Comparison of ENCODE assay signal across 8 cellular contexts in the genomic region with DNA sequence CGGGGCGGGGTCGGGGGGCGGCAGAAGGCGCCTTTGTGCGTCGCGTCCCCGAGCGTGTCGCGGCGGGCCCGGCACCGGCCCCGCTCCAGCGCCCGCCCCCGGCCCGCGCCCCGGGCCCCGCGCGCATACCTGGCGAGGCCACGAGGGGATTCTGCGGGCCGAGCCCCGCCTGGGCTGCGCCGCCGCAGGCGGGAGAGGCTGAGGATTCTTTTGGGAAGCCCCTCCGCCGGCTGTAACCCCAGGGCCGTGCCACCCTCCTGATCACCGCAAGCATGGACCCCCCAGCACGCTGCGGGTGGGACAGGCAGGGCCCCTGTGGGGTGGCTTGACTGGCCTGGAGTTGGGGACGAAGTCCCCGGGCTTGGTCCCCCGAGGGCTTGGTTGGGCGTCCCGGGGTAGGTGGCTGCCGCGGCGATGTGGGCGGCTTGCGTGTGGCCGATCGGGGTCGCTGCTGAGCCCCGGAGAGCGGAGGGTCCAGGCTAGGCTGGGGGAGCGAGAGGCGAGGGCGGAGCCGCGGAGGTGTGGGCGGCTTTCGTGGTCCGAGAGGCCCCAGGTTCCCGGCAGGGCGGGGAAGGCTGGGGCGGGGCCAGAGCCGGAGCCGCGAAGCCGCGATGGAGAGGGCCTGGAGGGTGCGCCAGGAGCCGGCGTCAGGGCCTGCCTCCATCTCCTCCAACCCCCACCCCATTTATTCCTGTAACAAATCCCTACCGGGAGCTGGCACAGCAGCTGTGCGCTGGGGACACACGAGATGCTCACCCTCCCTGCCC. TPM values are rescaled to one million over a fixed set of nuclear protein-coding genes. Genes with fewer than 3 reads are reported as not detected.
DNase-seq lines count a peak whose midpoint lies in the region; ATAC-seq and FAIRE-seq lines count a peak whose summit lies in the region.

No MANE protein-coding gene starts in this region.

- H3K4me1 Mint-ChIP-seq in activated naive CD4-positive, alpha-beta T cell treated with anti-CD3 and anti-CD28 coated beads, Interleukin-2, amount 10 ng/mL, durations not matched to agents 7 days and 5 days = peaks cover 28% of the 10 kb centered on the region

- FAIRE-seq in RCC 7860 (lab: Jason Lieb, UNC) (no peak), urothelium cell line (lab: Jason Lieb, UNC) (no peak)

- H3K36me3 Mint-ChIP-seq in activated naive CD4-positive, alpha-beta T cell treated with anti-CD3 and anti-CD28 coated beads, Interleukin-2, amount 10 ng/mL, durations not matched to agents 7 days and 5 days = no peaks in the 10 kb centered on the region

- no peak overlapping the region for H3K27ac Mint-ChIP-seq in activated naive CD4-positive, alpha-beta T cell treated with anti-CD3 and anti-CD28 coated beads, Interleukin-2, amount 10 ng/mL, durations not matched to agents 7 days and 5 days

- peaks cover 41% of the 10 kb centered on the region for H3K27me3 Mint-ChIP-seq in activated naive CD4-positive, alpha-beta T cell treated with anti-CD3 and anti-CD28 coated beads, Interleukin-2, amount 10 ng/mL, durations not matched to agents 7 days and 5 days

- ATAC-seq in HG03095 (IDR thresholded peaks at IDR 0.05; ENCODE audit: unreplicated experiment) (peak; percentile 54), Right ventricle myocardium superior (ENCODE audit: poor library complexity) (peak; percentile 50)

- DNase-seq in DMS53 (lab: John Stamatoyannopoulos, UW) = peak; percentile 80
- DNase-seq in DMS53 treated with DMSO at 0.1 percent for 48 hours (lab: John Stamatoyannopoulos, UW; ENCODE audit: unreplicated experiment) = no peak
- peak; percentile 46 for DNase-seq in RCC 7860 (ENCODE audit: low spot score)
- DNase-seq in activated naive CD4-positive, alpha-beta T cell treated with anti-CD3 and anti-CD28 coated beads, Interleukin-2, amount 10 ng/mL, durations not matched to agents 7 days and 5 days = peak; percentile 75
- peak; percentile 86 for DNase-seq in Right ventricle myocardium superior
- DNase-seq in posterior vena cava (ENCODE audit: low spot score) = peak; percentile 92
- peak; percentile 87 for DNase-seq in urothelium cell line (ENCODE audit: low spot score)

- peak overlapping the region; percentile 68 for H3K4me3 Mint-ChIP-seq in activated naive CD4-positive, alpha-beta T cell treated with anti-CD3 and anti-CD28 coated beads, Interleukin-2, amount 10 ng/mL, durations not matched to agents 7 days and 5 days

- CTCF ChIA-PET in activated naive CD4-positive, alpha-beta T cell treated with anti-CD3 and anti-CD28 coated beads, Interleukin-2, amount 10 ng/mL, durations not matched to agents 7 days and 5 days (lab: Charles Lee) = interaction anchor here (0.6 to 1.2 kb wide), 2 partner anchors 258 to 259 kb away, joined by 3 to 4 read pairs; no protein-coding TSS in a partner anchor

- intact Hi-C loops in Right ventricle myocardium superior (cut with DNase I) = loop anchor here (10.0 kb wide), 1 partner anchor 261 kb away; no protein-coding TSS in a partner anchor
- intact Hi-C loops in posterior vena cava (cut with DNase I) = loop anchor here (5.0 to 10.0 kb wide), 2 partner anchors 191 to 259 kb away; no protein-coding TSS in a partner anchor

- H3K9me3 Mint-ChIP-seq in activated naive CD4-positive, alpha-beta T cell treated with anti-CD3 and anti-CD28 coated beads, Interleukin-2, amount 10 ng/mL, durations not matched to agents 7 days and 5 days = no peaks in the 10 kb centered on the region

RNA-seq across cellular contexts. Expression of a gene that starts 28.4 kb away (rescaled TPM):
- total RNA-seq in Right ventricle myocardium superior (1.3 TPM), posterior vena cava (1 to 10 TPM; 1.8 to 3.1 TPM)
